In the genomic region with DNA sequence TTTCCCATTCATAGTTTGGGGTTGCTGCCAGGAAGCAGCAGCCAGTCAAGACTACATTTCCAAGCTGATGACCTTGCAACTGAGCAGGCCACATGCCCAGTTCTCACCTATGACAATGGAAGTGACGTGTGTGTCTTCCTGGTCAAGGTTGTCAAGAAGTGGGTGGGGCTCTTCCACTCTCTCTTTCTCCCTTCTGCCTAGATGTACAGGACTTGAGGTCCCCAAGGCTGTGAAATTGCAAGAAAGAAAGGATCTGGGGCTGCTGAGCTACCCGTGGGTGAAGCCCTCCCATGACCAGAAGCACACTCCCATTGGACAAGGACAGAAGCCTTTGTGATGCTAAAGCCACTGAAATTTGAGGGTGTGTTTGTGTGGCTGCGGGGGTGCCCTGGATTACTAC, we compare ENCODE assay signal across 11 cellular contexts.
"Had no signal": no experiment of that assay in that cellular context is flagged by ENCODE, and none has a peak within 500 bp of the region (broad histone marks: within the 10 kb centered on the region; RNA-seq: fewer than 3 reads in every experiment).

No MANE protein-coding gene starts in this region.

- DNase-seq: GM23248, GOT3, H7, H9, HCEC 1CT, HFFc6 had no signal

- H3K9ac ChIP-seq: GM23248 had no signal

- H3K27ac ChIP-seq: GM23248 had no signal

- H3K4me2 ChIP-seq: GM23338 had no signal

- H3K36me3 ChIP-seq: HAP-1 had no signal

- H3K4me3 ChIP-seq: GM23248, GM23338, HAP-1 had no signal

- H2AFZ ChIP-seq: GM23248 had no signal

- H3K27ac Mint-ChIP-seq: GM23338, HFFc6 had no signal

- H3K9me3 ChIP-seq: HAP-1 had no signal

- H3K4me1 ChIP-seq: HAP-1 had no signal

- FAIRE-seq: H1, H54 had no signal

- H3K9me3 Mint-ChIP-seq: GM23338, H9 had no signal

- H3K4me3 Mint-ChIP-seq: GM23338, H9, HFFc6 had no signal

- ATAC-seq: GM23338, HCT116 had no signal
